In genomic region chr20:7939663-7940062, GRCh38 we compare ENCODE assay signal across 1 cellular context.
TF ChIP-seq lines count a peak whose summit lies in the region.

No MANE protein-coding gene starts in this region.

TF ChIP-seq in HepG2, 621 proteins besides CTCF, POLR2A, EP300 and RAD21 (continued from another document):
- no peak for TF ChIP-seq ARID3A (IDR thresholded peaks at IDR 0.05; ENCODE audit: low read depth, low read length)
